ENCODE assay signal across 1 cellular context in the genomic region with DNA sequence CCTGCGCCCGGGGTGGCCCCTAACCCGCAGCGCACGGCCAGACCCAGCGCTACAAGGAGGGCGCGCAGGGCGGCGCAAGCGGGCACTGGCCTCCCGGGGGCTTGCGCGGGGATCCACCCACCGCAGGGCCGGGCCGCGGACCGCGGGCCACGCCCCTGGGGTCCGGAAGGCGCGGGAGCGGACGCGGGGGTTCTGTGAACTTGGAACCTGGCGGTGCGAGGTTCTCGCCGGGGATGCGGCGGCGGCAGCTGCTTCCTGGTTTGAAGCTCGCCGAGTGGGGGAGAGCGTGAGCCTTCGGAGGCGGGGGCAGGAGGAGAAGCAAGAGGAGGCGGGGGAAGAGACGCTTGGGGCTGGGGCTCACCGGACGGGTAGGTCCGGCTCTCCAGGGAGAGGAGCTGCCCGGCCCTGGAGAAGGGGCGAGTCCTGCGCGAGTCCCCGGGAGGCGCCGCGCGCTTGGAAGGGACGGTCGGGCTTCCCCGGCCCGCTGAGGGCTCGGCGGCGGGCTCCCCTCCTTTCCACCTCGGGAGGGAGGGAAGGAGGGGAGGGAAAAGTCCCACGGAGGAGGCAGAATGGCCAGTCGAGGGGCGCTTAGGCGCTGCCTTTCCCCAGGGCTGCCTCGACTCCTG.
TF ChIP-seq lines count a peak whose summit lies in the region.

A gene (plus strand): TSS at position 195 of the 626 bp plus-strand sequence. CDS start 523 bp downstream, outside the sequence.

TF ChIP-seq in GM12878, 131 proteins besides CTCF, POLR2A, EP300 and RAD21 (continued from another document and continues in another):
- TF ChIP-seq SIX5 (IDR thresholded peaks at IDR 0.05; ENCODE audit: low read depth, low read length, severe bottlenecking) (no peak), BRCA1 (IDR thresholded peaks at IDR 0.05; ENCODE audit: low read depth, low read length) (no peak), BCL11A (IDR thresholded peaks at IDR 0.05; ENCODE audit: low read depth, low read length) (peak; percentile 46; the same call in 1 of the 2 replicates), BACH1 (IDR thresholded peaks at IDR 0.05; ENCODE audit: borderline replicate concordance) (peak; percentile 31; the same call in 1 of the 2 replicates), MEF2B (IDR thresholded peaks at IDR 0.05; ENCODE audit: partially characterized antibody, poor library complexity, severe bottlenecking) (no peak), SREBF1 (IDR thresholded peaks at IDR 0.05; ENCODE audit: low read length) (no peak), ESRRA (IDR thresholded peaks at IDR 0.05; ENCODE audit: low read length) (no peak), GATAD2B (conservative IDR thresholded peaks at IDR 0.05; ENCODE audit: low read depth) (peak; percentile 97), JUND (IDR thresholded peaks at IDR 0.05; ENCODE audit: low read depth, low read length) (no peak), ASH2L (IDR thresholded peaks at IDR 0.05; ENCODE audit: borderline replicate concordance, low read depth) (no peak), TBL1XR1 (IDR thresholded peaks at IDR 0.05; ENCODE audit: low read depth, low read length) (no peak), CHD2 (IDR thresholded peaks at IDR 0.05; ENCODE audit: borderline replicate concordance, low read depth, low read length) (peak; percentile 77), NRF1 (conservative IDR thresholded peaks at IDR 0.05; ENCODE audit: low read depth, low read length) (no peak), IRF4 (IDR thresholded peaks at IDR 0.05; ENCODE audit: low read depth, low read length) (no peak), EZH2 (IDR thresholded peaks at IDR 0.05; ENCODE audit: borderline replicate concordance, control insufficient read depth, low read depth, low read length) (no peak), SREBF2 (IDR thresholded peaks at IDR 0.05; ENCODE audit: low read length) (no peak), SMARCA5 (IDR thresholded peaks at IDR 0.05) (peak; percentile 79; the same call in 1 of the 2 replicates), TARDBP (IDR thresholded peaks at IDR 0.05; ENCODE audit: borderline replicate concordance) (no peak), FOXM1 (IDR thresholded peaks at IDR 0.05; ENCODE audit: low read depth, low read length) (no peak), YY1 (IDR thresholded peaks at IDR 0.05; ENCODE audit: low read depth, low read length) (no peak), HDAC2 (IDR thresholded peaks at IDR 0.05) (no peak), RUNX3 (IDR thresholded peaks at IDR 0.05; ENCODE audit: low read length) (peak; percentile 56; the same call in 1 of the 2 replicates), ZNF207 (IDR thresholded peaks at IDR 0.05; ENCODE audit: borderline replicate concordance) (no peak), POLR2AphosphoS5 (IDR thresholded peaks at IDR 0.05; ENCODE audit: low read length) (peak; percentile 59), CEBPB (IDR thresholded peaks at IDR 0.05; ENCODE audit: borderline replicate concordance in 1 of 2, low read depth in 2 of 2, low read length in 2 of 2) (no peak), LARP7 (IDR thresholded peaks at IDR 0.05) (peak; percentile 81), NR2C2 (IDR thresholded peaks at IDR 0.05; ENCODE audit: borderline replicate concordance, control insufficient read depth, insufficient read length, low read depth) (no peak), SUZ12 (IDR thresholded peaks at IDR 0.05; ENCODE audit: unreplicated experiment) (no peak), RFX5 (IDR thresholded peaks at IDR 0.05; ENCODE audit: low read depth, low read length) (no peak), YBX1 (IDR thresholded peaks at IDR 0.05) (no peak), TAF1 (IDR thresholded peaks at IDR 0.05; ENCODE audit: borderline replicate concordance, low read depth, low read length) (peak; percentile 62; the same call in 1 of the 2 replicates), HDAC6 (IDR thresholded peaks at IDR 0.05; ENCODE audit: unreplicated experiment) (peak; percentile 69)
- TF ChIP-seq, protein P1, sequence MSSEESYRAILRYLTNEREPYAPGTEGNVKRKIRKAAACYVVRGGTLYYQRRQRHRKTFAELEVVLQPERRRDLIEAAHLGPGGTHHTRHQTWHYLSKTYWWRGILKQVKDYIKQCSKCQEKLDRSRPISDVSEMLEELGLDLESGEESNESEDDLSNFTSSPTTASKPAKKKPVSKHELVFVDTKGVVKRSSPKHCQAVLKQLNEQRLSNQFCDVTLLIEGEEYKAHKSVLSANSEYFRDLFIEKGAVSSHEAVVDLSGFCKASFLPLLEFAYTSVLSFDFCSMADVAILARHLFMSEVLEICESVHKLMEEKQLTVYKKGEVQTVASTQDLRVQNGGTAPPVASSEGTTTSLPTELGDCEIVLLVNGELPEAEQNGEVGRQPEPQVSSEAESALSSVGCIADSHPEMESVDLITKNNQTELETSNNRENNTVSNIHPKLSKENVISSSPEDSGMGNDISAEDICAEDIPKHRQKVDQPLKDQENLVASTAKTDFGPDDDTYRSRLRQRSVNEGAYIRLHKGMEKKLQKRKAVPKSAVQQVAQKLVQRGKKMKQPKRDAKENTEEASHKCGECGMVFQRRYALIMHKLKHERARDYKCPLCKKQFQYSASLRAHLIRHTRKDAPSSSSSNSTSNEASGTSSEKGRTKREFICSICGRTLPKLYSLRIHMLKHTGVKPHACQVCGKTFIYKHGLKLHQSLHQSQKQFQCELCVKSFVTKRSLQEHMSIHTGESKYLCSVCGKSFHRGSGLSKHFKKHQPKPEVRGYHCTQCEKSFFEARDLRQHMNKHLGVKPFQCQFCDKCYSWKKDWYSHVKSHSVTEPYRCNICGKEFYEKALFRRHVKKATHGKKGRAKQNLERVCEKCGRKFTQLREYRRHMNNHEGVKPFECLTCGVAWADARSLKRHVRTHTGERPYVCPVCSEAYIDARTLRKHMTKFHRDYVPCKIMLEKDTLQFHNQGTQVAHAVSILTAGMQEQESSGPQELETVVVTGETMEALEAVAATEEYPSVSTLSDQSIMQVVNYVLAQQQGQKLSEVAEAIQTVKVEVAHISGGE (CRISPR knock-in tag; IDR thresholded peaks at IDR 0.05): no peak
- TF ChIP-seq, protein P2, sequence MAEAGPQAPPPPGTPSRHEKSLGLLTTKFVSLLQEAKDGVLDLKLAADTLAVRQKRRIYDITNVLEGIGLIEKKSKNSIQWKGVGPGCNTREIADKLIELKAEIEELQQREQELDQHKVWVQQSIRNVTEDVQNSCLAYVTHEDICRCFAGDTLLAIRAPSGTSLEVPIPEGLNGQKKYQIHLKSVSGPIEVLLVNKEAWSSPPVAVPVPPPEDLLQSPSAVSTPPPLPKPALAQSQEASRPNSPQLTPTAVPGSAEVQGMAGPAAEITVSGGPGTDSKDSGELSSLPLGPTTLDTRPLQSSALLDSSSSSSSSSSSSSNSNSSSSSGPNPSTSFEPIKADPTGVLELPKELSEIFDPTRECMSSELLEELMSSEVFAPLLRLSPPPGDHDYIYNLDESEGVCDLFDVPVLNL (IDR thresholded peaks at IDR 0.05; ENCODE audit: low read depth, low read length): no peak
- TF ChIP-seq, protein P3, sequence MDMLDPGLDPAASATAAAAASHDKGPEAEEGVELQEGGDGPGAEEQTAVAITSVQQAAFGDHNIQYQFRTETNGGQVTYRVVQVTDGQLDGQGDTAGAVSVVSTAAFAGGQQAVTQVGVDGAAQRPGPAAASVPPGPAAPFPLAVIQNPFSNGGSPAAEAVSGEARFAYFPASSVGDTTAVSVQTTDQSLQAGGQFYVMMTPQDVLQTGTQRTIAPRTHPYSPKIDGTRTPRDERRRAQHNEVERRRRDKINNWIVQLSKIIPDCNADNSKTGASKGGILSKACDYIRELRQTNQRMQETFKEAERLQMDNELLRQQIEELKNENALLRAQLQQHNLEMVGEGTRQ (IDR thresholded peaks at IDR 0.05; ENCODE audit: borderline replicate concordance, low read depth, low read length): no peak
- TF ChIP-seq, protein P4, sequence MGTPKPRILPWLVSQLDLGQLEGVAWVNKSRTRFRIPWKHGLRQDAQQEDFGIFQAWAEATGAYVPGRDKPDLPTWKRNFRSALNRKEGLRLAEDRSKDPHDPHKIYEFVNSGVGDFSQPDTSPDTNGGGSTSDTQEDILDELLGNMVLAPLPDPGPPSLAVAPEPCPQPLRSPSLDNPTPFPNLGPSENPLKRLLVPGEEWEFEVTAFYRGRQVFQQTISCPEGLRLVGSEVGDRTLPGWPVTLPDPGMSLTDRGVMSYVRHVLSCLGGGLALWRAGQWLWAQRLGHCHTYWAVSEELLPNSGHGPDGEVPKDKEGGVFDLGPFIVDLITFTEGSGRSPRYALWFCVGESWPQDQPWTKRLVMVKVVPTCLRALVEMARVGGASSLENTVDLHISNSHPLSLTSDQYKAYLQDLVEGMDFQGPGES (IDR thresholded peaks at IDR 0.05): 0 out of 2 replicates have a peak, but pooled peaks have one; percentile 48
- TF ChIP-seq, protein P5, sequence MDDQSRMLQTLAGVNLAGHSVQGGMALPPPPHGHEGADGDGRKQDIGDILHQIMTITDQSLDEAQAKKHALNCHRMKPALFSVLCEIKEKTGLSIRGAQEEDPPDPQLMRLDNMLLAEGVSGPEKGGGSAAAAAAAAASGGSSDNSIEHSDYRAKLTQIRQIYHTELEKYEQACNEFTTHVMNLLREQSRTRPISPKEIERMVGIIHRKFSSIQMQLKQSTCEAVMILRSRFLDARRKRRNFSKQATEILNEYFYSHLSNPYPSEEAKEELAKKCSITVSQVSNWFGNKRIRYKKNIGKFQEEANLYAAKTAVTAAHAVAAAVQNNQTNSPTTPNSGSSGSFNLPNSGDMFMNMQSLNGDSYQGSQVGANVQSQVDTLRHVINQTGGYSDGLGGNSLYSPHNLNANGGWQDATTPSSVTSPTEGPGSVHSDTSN (IDR thresholded peaks at IDR 0.05; ENCODE audit: insufficient replicate concordance, low read depth, low read length): no peak
- TF ChIP-seq, protein P6, sequence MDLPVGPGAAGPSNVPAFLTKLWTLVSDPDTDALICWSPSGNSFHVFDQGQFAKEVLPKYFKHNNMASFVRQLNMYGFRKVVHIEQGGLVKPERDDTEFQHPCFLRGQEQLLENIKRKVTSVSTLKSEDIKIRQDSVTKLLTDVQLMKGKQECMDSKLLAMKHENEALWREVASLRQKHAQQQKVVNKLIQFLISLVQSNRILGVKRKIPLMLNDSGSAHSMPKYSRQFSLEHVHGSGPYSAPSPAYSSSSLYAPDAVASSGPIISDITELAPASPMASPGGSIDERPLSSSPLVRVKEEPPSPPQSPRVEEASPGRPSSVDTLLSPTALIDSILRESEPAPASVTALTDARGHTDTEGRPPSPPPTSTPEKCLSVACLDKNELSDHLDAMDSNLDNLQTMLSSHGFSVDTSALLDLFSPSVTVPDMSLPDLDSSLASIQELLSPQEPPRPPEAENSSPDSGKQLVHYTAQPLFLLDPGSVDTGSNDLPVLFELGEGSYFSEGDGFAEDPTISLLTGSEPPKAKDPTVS (IDR thresholded peaks at IDR 0.05; ENCODE audit: low read depth, low read length): no peak
- TF ChIP-seq, protein P7, sequence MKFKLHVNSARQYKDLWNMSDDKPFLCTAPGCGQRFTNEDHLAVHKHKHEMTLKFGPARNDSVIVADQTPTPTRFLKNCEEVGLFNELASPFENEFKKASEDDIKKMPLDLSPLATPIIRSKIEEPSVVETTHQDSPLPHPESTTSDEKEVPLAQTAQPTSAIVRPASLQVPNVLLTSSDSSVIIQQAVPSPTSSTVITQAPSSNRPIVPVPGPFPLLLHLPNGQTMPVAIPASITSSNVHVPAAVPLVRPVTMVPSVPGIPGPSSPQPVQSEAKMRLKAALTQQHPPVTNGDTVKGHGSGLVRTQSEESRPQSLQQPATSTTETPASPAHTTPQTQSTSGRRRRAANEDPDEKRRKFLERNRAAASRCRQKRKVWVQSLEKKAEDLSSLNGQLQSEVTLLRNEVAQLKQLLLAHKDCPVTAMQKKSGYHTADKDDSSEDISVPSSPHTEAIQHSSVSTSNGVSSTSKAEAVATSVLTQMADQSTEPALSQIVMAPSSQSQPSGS (IDR thresholded peaks at IDR 0.05; ENCODE audit: low read length): no peak
- TF ChIP-seq, protein P8, sequence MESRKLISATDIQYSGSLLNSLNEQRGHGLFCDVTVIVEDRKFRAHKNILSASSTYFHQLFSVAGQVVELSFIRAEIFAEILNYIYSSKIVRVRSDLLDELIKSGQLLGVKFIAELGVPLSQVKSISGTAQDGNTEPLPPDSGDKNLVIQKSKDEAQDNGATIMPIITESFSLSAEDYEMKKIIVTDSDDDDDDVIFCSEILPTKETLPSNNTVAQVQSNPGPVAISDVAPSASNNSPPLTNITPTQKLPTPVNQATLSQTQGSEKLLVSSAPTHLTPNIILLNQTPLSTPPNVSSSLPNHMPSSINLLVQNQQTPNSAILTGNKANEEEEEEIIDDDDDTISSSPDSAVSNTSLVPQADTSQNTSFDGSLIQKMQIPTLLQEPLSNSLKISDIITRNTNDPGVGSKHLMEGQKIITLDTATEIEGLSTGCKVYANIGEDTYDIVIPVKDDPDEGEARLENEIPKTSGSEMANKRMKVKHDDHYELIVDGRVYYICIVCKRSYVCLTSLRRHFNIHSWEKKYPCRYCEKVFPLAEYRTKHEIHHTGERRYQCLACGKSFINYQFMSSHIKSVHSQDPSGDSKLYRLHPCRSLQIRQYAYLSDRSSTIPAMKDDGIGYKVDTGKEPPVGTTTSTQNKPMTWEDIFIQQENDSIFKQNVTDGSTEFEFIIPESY (IDR thresholded peaks at IDR 0.05): no peak; the same call in 1 of the 2 replicates
- TF ChIP-seq, protein P9, sequence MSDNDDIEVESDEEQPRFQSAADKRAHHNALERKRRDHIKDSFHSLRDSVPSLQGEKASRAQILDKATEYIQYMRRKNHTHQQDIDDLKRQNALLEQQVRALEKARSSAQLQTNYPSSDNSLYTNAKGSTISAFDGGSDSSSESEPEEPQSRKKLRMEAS (IDR thresholded peaks at IDR 0.05; ENCODE audit: low read depth, low read length): no peak
- TF ChIP-seq, protein P10, sequence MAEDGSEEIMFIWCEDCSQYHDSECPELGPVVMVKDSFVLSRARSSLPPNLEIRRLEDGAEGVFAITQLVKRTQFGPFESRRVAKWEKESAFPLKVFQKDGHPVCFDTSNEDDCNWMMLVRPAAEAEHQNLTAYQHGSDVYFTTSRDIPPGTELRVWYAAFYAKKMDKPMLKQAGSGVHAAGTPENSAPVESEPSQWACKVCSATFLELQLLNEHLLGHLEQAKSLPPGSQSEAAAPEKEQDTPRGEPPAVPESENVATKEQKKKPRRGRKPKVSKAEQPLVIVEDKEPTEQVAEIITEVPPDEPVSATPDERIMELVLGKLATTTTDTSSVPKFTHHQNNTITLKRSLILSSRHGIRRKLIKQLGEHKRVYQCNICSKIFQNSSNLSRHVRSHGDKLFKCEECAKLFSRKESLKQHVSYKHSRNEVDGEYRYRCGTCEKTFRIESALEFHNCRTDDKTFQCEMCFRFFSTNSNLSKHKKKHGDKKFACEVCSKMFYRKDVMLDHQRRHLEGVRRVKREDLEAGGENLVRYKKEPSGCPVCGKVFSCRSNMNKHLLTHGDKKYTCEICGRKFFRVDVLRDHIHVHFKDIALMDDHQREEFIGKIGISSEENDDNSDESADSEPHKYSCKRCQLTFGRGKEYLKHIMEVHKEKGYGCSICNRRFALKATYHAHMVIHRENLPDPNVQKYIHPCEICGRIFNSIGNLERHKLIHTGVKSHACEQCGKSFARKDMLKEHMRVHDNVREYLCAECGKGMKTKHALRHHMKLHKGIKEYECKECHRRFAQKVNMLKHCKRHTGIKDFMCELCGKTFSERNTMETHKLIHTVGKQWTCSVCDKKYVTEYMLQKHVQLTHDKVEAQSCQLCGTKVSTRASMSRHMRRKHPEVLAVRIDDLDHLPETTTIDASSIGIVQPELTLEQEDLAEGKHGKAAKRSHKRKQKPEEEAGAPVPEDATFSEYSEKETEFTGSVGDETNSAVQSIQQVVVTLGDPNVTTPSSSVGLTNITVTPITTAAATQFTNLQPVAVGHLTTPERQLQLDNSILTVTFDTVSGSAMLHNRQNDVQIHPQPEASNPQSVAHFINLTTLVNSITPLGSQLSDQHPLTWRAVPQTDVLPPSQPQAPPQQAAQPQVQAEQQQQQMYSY (CRISPR knock-in tag; IDR thresholded peaks at IDR 0.05): no peak
